Comparison of ENCODE assay signal across 8 cellular contexts in genomic region chr19:18192673-18193387, GRCh38. TPM values are rescaled to one million over a fixed set of nuclear protein-coding genes. Genes with fewer than 3 reads are reported as not detected.
DNase-seq lines count a peak whose midpoint lies in the region; ATAC-seq and TF ChIP-seq lines count a peak whose summit lies in the region.

TSS of gene MPV17L2 (plus strand) at chr19:18193218. CDS start at chr19:18193282, 64 bp downstream.

- ATAC-seq in GM18505 (IDR thresholded peaks at IDR 0.05; ENCODE audit: unreplicated experiment) (peak; percentile 84), HG02981 (IDR thresholded peaks at IDR 0.05; ENCODE audit: unreplicated experiment) (peak; percentile 82), aorta (ENCODE audit: low FRiP score) (peak; percentile 97)

- no peaks in the 10 kb centered on the region for H3K27me3 ChIP-seq in rectal smooth muscle tissue (ENCODE audit: control insufficient read depth, insufficient read depth, low read length)
- no peaks in the 10 kb centered on the region for H3K27me3 ChIP-seq in aorta (ENCODE audit: control insufficient read depth in 1 of 2, insufficient read depth in 2 of 2, low read length in 1 of 2)

- peak within 1 kb of the TSS; percentile 45 for H3K9ac ChIP-seq in rectal smooth muscle tissue (ENCODE audit: low read length)

- H3K9me3 ChIP-seq in aorta (ENCODE audit: control insufficient read depth, low read length), result no peaks in the 10 kb centered on the region

- H3K4me1 ChIP-seq in rectal smooth muscle tissue (ENCODE audit: control insufficient read depth, insufficient read depth, low read length) (peaks cover 13% of the 10 kb centered on the region), aorta (ENCODE audit: control insufficient read depth in 1 of 2, insufficient read depth in 2 of 2, low read length in 2 of 2) (no peaks in the 10 kb centered on the region)

- DNase-seq in NCI-H2029 treated with DMSO at 0.1 percent for 48 hours (lab: John Stamatoyannopoulos, UW) (peak; percentile 97), T1000 (lab: John Stamatoyannopoulos, UW) (peak; percentile 98), astrocyte of the hippocampus (ENCODE audit: low read depth, low spot score) (peak; percentile 100), hepatic stellate cell (ENCODE audit: low spot score) (peak; percentile 97), aorta (peak; percentile 100)

- peak; percentile 69 for TF ChIP-seq POLR2A in GM18505 (IDR thresholded peaks at IDR 0.05; ENCODE audit: borderline replicate concordance, extremely low read depth, insufficient read depth, insufficient read length)

- intact Hi-C loops in aorta (cut with DNase I), result loop anchor here (1.0 to 5.0 kb wide), 4 partner anchors 11 to 135 kb away; partner anchors contain the start of genes LSM4 (in 1 of the 2) and RAB3A (in 1 of the 2)

- H3K27ac ChIP-seq in rectal smooth muscle tissue (ENCODE audit: low read depth, low read length) (peak within 1 kb of the TSS; percentile 91), aorta (ENCODE audit: low read depth in 1 of 2, low read length in 2 of 2) (peak within 1 kb of the TSS; percentile 46 to 94)

- H3K4me3 ChIP-seq in rectal smooth muscle tissue (ENCODE audit: low read length) (peak within 1 kb of the TSS; percentile 84), aorta (ENCODE audit: low read length in 2 of 2) (peak within 1 kb of the TSS; percentile 37 to 59)

- H3K36me3 ChIP-seq in rectal smooth muscle tissue (ENCODE audit: control insufficient read depth, insufficient read depth, low read length) (peaks cover 4% of the 10 kb centered on the region), aorta (ENCODE audit: control insufficient read depth in 1 of 2, insufficient read depth in 2 of 2, low read length in 1 of 2) (no peaks in the 10 kb centered on the region)

- WGBS in aorta, 2 donors, result 0% methylated on average over 70 to 74 of the region's 74 CpGs

RNA-seq across cellular contexts. Expression of gene MPV17L2, which starts in this region (rescaled TPM):
- 1 to 10 TPM; 5.7 to 6.2 TPM for total RNA-seq in aorta
- 10 to 100 TPM in 1 of 2 donors, 1 to 10 TPM in 1; 6.1 to 12.2 TPM for polyA plus RNA-seq in aorta

Comparison
In these comparisons a context has a peak if more than half of its experiments do, and no peak if none do; other contexts are left out.
1. Peak in every context shown above with its lines: DNase-seq, ATAC-seq, H3K4me3 ChIP-seq and H3K27ac ChIP-seq.